Comparison of ENCODE assay signal across 8 cellular contexts in genomic region chr10:73810735-73811465, GRCh38. TPM values are rescaled to one million over a fixed set of nuclear protein-coding genes. Genes with fewer than 3 reads are reported as not detected.
A peak's percentile ranks its signal among the peaks of the same experiment; 100 is the strongest.
DNase-seq lines count a peak whose midpoint lies in the region; ATAC-seq and TF ChIP-seq lines count a peak whose summit lies in the region.

No MANE protein-coding gene starts in this region.

- H3K9me3 Mint-ChIP-seq in activated naive CD4-positive, alpha-beta T cell treated with anti-CD3 and anti-CD28 coated beads, Interleukin-2, amount 50 U/mL, for 72 hours, result no peaks in the 10 kb centered on the region

- CTCF ChIA-PET in Panc1 (lab: Charles Lee), result interaction anchor here (0.7 kb wide), 2 partner anchors 34 to 1021 kb away, joined by 3 read pairs; no protein-coding TSS in a partner anchor

- H3K9me3 ChIP-seq in Panc1 (ENCODE audit: control insufficient read depth, insufficient read depth, low read depth, low read length) (no peaks in the 10 kb centered on the region), right cardiac atrium (ENCODE audit: control insufficient read depth, low read length) (no peaks in the 10 kb centered on the region), smooth muscle cell (replicated peaks; ENCODE audit: low read depth) (no peaks in the 10 kb centered on the region)

- POLR2A ChIA-PET in Panc1 (lab: Charles Lee), result no interaction called here

- H4K20me1 ChIP-seq in smooth muscle cell (ENCODE audit: low read depth), result peaks cover 4% of the 10 kb centered on the region

- H3K79me2 ChIP-seq in smooth muscle cell (ENCODE audit: low read depth), result peaks cover 18% of the 10 kb centered on the region

- TF ChIP-seq CTCF in Panc1 (IDR thresholded peaks at IDR 0.05) (no peak), smooth muscle cell (IDR thresholded peaks at IDR 0.05; ENCODE audit: borderline replicate concordance, insufficient read depth, poor library complexity, severe bottlenecking) (no peak)

- under 1% methylated on average over 63 of the region's 63 CpGs for WGBS in right cardiac atrium
- WGBS in smooth muscle cell (ENCODE audit: low lambda C conversion rate), result under 1% methylated on average over 38 of the region's 63 CpGs

- H3K9ac ChIP-seq in smooth muscle cell (ENCODE audit: low read depth), result peak overlapping the region; percentile 97

- H3K27me3 ChIP-seq in Panc1 (ENCODE audit: control insufficient read depth, insufficient read depth, low read length) (no peaks in the 10 kb centered on the region), right cardiac atrium (ENCODE audit: control insufficient read depth, insufficient read depth) (no peaks in the 10 kb centered on the region), smooth muscle cell (ENCODE audit: low read depth) (no peaks in the 10 kb centered on the region)

- no TSS peak for BruUV-seq in Panc1 (replicated peaks; lab: Mats Ljungman, UMichigan)

- ATAC-seq in GM18519 (IDR thresholded peaks at IDR 0.05; ENCODE audit: low FRiP score, unreplicated experiment) (peak; percentile 19), HG02798 (IDR thresholded peaks at IDR 0.05; ENCODE audit: poor library complexity, unreplicated experiment) (peak; percentile 24), Panc1 (peak; percentile 60), right cardiac atrium (peak; percentile 13 to 27)
- ATAC-seq in activated naive CD4-positive, alpha-beta T cell treated with anti-CD3 and anti-CD28 coated beads, Interleukin-2, amount 50 U/mL, for 72 hours, result peak; percentile 23 to 36

- peak overlapping the region; percentile 98 for H3K27ac Mint-ChIP-seq in activated naive CD4-positive, alpha-beta T cell treated with anti-CD3 and anti-CD28 coated beads, Interleukin-2, amount 50 U/mL, for 72 hours

- H3K27ac ChIP-seq in Panc1 (ENCODE audit: low read length) (peak overlapping the region; percentile 80), right cardiac atrium (ENCODE audit: low read length) (peak overlapping the region; percentile 82), smooth muscle cell (ENCODE audit: low read depth) (peak overlapping the region; percentile 83)

- H3K36me3 ChIP-seq in Panc1 (ENCODE audit: control insufficient read depth, insufficient read depth, low read length) (peaks cover 6% of the 10 kb centered on the region; the same call in 1 of the 2 replicates), smooth muscle cell (ENCODE audit: low read depth) (no peaks in the 10 kb centered on the region)

- peaks cover 36 to 47% of the 10 kb centered on the region in 2 donors for H3K36me3 Mint-ChIP-seq in activated naive CD4-positive, alpha-beta T cell treated with anti-CD3 and anti-CD28 coated beads, Interleukin-2, amount 50 U/mL, for 72 hours

- intact Hi-C loops in Panc1 (cut with micrococcal nuclease; ENCODE audit: unreplicated experiment) (no loop called here), right cardiac atrium (cut with DNase I) (no loop called here)

- peaks cover 6% of the 10 kb centered on the region for H3F3A ChIP-seq in smooth muscle cell (ENCODE audit: low read depth)

- no peak for DNase-seq in Panc1 (ENCODE audit: low read depth, low spot score)
- DNase-seq in activated naive CD4-positive, alpha-beta T cell treated with anti-CD3 and anti-CD28 coated beads, Interleukin-2, amount 50 U/mL, for 72 hours (ENCODE audit: low spot score in 2 of 2), result peak; percentile 64 to 79
- DNase-seq in right cardiac atrium, result peak; percentile 46 to 82 (median 78)
- no peak for DNase-seq in smooth muscle cell (lab: John Stamatoyannopoulos, UW; ENCODE audit: unreplicated experiment)
- no peak for DNase-seq in occipital lobe (lab: John Stamatoyannopoulos, UW)
- DNase-seq in NCI-H446 (lab: John Stamatoyannopoulos, UW), result no peak

- H3K4me1 ChIP-seq in Panc1 (ENCODE audit: control insufficient read depth, insufficient read depth, low read length), result 0 out of 2 replicates have a peak, but pooled peaks cover 9% of the 10 kb centered on the region
- H3K4me1 ChIP-seq in right cardiac atrium (ENCODE audit: control insufficient read depth, insufficient read depth, low read length), result peaks cover 4% of the 10 kb centered on the region
- peaks cover 17% of the 10 kb centered on the region for H3K4me1 ChIP-seq in smooth muscle cell (ENCODE audit: low read depth)

- H2AFZ ChIP-seq in smooth muscle cell (ENCODE audit: low read depth), result peak overlapping the region; percentile 95

- in situ Hi-C loops in Panc1 (cut with HindIII; ENCODE audit: low pct_unique_long_range_greater_than_20kb, low sequenced_read_pairs), result no loop called here

- peak overlapping the region; percentile 61 to 72 for H3K4me3 ChIP-seq in Panc1 (ENCODE audit: low read depth in 2 of 2, low read length in 2 of 2)
- peak overlapping the region; percentile 81 for H3K4me3 ChIP-seq in right cardiac atrium (ENCODE audit: low read length)
- peak overlapping the region; percentile 99 for H3K4me3 ChIP-seq in smooth muscle cell

- peak overlapping the region; percentile 94 for H3K4me2 ChIP-seq in smooth muscle cell

RNA-seq across cellular contexts. Expression of gene NDST2, which starts 0.5 kb away (rescaled TPM):
- total RNA-seq in Panc1 (2021; ENCODE audit: unreplicated experiment) (49.0 TPM), right cardiac atrium (10 to 100 TPM; 13.8 to 17.5 (median 15.5) TPM), smooth muscle cell (12.4 and 13.3 TPM in 2 replicates), occipital lobe (8.1 TPM)
- polyA plus RNA-seq in Panc1 (2012; ENCODE audit: insufficient read length), result 49.6 TPM
- 10 to 100 TPM; 66.1 to 76.9 TPM for total RNA-seq in activated naive CD4-positive, alpha-beta T cell treated with anti-CD3 and anti-CD28 coated beads, Interleukin-2, amount 50 U/mL, for 72 hours
- polyA plus RNA-seq in right cardiac atrium (9.6 TPM), smooth muscle cell (11.1 and 15.2 TPM in 2 replicates)

RNA-seq across cellular contexts. Expression of gene ZSWIM8, which starts 25.5 kb away (rescaled TPM):
- total RNA-seq in Panc1 (2021; ENCODE audit: unreplicated experiment) (109 TPM), right cardiac atrium (10 to 100 TPM; 53.3 to 67.3 (median 62.9) TPM), smooth muscle cell (44.8 and 83.9 TPM in 2 replicates), occipital lobe (30.7 TPM)
- polyA plus RNA-seq in Panc1 (2012; ENCODE audit: insufficient read length), result 126 TPM
- total RNA-seq in activated naive CD4-positive, alpha-beta T cell treated with anti-CD3 and anti-CD28 coated beads, Interleukin-2, amount 50 U/mL, for 72 hours, result 100 to 1,000 TPM in 1 of 2 donors, 10 to 100 TPM in 1; 56.7 to 118 TPM
- polyA plus RNA-seq in right cardiac atrium (61.2 TPM), smooth muscle cell (48.3 and 66.9 TPM in 2 replicates)

RNA-seq across cellular contexts. Expression of gene CHCHD1, which starts 29.1 kb away (rescaled TPM):
- total RNA-seq in Panc1 (2021; ENCODE audit: unreplicated experiment), result 41.2 TPM
- 71.5 TPM for polyA plus RNA-seq in Panc1 (2012; ENCODE audit: insufficient read length)
- 10 to 100 TPM; 26.7 to 28.7 TPM for total RNA-seq in activated naive CD4-positive, alpha-beta T cell treated with anti-CD3 and anti-CD28 coated beads, Interleukin-2, amount 50 U/mL, for 72 hours
- total RNA-seq in right cardiac atrium, result 10 to 100 TPM; 20.6 to 28.1 (median 23.2) TPM
- polyA plus RNA-seq in right cardiac atrium, result 76.8 TPM
- 51.7 and 65.9 TPM in 2 replicates for total RNA-seq in smooth muscle cell
- 67.8 and 68.3 TPM in 2 replicates for polyA plus RNA-seq in smooth muscle cell
- total RNA-seq in occipital lobe, result 14.5 TPM

Comparison
In these comparisons a context has a peak if more than half of its experiments do, and no peak if none do; other contexts are left out.
1. DNase-seq: peak in activated naive CD4-positive, alpha-beta T cell treated with anti-CD3 and anti-CD28 coated beads, Interleukin-2, amount 50 U/mL, for 72 hours (2 of 2) and right cardiac atrium (3 of 3); none in Panc1 (single experiment), smooth muscle cell (single experiment), occipital lobe (single experiment) and NCI-H446 (0 of 2).
2. Peak in every context shown above with its lines, with median percentiles within 50 percentile points of each other: ATAC-seq, H3K27ac ChIP-seq and H3K4me3 ChIP-seq.